ENCODE assay signal across 1 cellular context in genomic region chr7:99384523-99384922, GRCh38.
TF ChIP-seq lines count a peak whose summit lies in the region.

No MANE protein-coding gene starts in this region.

TF ChIP-seq in A549, 52 proteins besides CTCF, POLR2A, EP300 and RAD21 (continued from another document):
- TF ChIP-seq HES2 (IDR thresholded peaks at IDR 0.05) (no peak), HOXB5 (CRISPR knock-in tag; IDR thresholded peaks at IDR 0.05) (no peak), HEYL (CRISPR knock-in tag; IDR thresholded peaks at IDR 0.05) (no peak), JUN (IDR thresholded peaks at IDR 0.05) (no peak), NR3C1 (IDR thresholded peaks at IDR 0.05) (no peak), FOXS1 (CRISPR knock-in tag; IDR thresholded peaks at IDR 0.05) (no peak), ZC3H11A (IDR thresholded peaks at IDR 0.05) (no peak), REST (IDR thresholded peaks at IDR 0.05) (no peak), KDM1A (IDR thresholded peaks at IDR 0.05; ENCODE audit: low read depth) (no peak), SREBF2 (IDR thresholded peaks at IDR 0.05) (no peak), MAFK (IDR thresholded peaks at IDR 0.05; ENCODE audit: partially characterized antibody) (no peak)
